ENCODE assay signal across 8 cellular contexts in genomic region chr10:60203993-60204618, GRCh38.
A peak's percentile ranks its signal among the peaks of the same experiment; 100 is the strongest.
DNase-seq lines count a peak whose midpoint lies in the region; ATAC-seq lines count a peak whose summit lies in the region.

No MANE protein-coding gene starts in this region.

- no peak for ATAC-seq in HG03442 (IDR thresholded peaks at IDR 0.05; ENCODE audit: unreplicated experiment)
- no peak for ATAC-seq in HG03378 (IDR thresholded peaks at IDR 0.05; ENCODE audit: unreplicated experiment)

- no peak overlapping the region for H3K4me3 ChIP-seq in neuronal stem cell (ENCODE audit: low read length in 2 of 2)

- H3K23ac ChIP-seq in neuronal stem cell (ENCODE audit: low read depth, low read length, poor library complexity): no peak overlapping the region

- no peak overlapping the region for H2BK5ac ChIP-seq in neuronal stem cell (ENCODE audit: low read length)

- no peak overlapping the region for H2AFZ ChIP-seq in neuronal stem cell (ENCODE audit: low read length)

- no peak overlapping the region for H3K14ac ChIP-seq in neuronal stem cell (ENCODE audit: low read length)

- no peak overlapping the region for H3K18ac ChIP-seq in neuronal stem cell (ENCODE audit: low read length)

- no peak overlapping the region for H4K8ac ChIP-seq in neuronal stem cell (ENCODE audit: low read depth, low read length)

- WGBS in neuronal stem cell (ENCODE audit: extremely low coverage in 2 of 2, insufficient read length in 2 of 2, insufficient replicate concordance in 1 of 2), 2 donors: no CpG with 5 or more reads among the region's 1 CpG

- no peak overlapping the region for H3K9ac ChIP-seq in neuronal stem cell (ENCODE audit: low read depth, low read length, poor library complexity)

- DNase-seq in NCI-H1105 treated with DMSO at 0.1 percent for 48 hours (lab: John Stamatoyannopoulos, UW): peak; percentile 7
- DNase-seq in NCI-H1105 (lab: John Stamatoyannopoulos, UW): no peak
- DNase-seq in NCI-H2227 (lab: John Stamatoyannopoulos, UW; ENCODE audit: unreplicated experiment): peak; percentile 34
- DNase-seq in dermis microvascular lymphatic vessel endothelial cell (ENCODE audit: low read depth in 2 of 2): peak; percentile 37 to 54
- peak; percentile 21 for DNase-seq in neuronal stem cell (ENCODE audit: low spot score)
- DNase-seq in NCI-H510A treated with DMSO at 0.1 percent for 48 hours (lab: John Stamatoyannopoulos, UW): no peak

- no peaks in the 10 kb centered on the region for H3K27me3 ChIP-seq in neuronal stem cell (ENCODE audit: control insufficient read depth in 3 of 3, insufficient read depth in 3 of 3, low read depth in 1 of 3, low read length in 3 of 3)

- no peaks in the 10 kb centered on the region for H3K9me3 ChIP-seq in neuronal stem cell (replicated peaks in 1 of 2; ENCODE audit: control insufficient read depth in 2 of 2, insufficient read depth in 1 of 2, low read depth in 1 of 2, low read length in 2 of 2)

- no peak overlapping the region for H3K27ac ChIP-seq in neuronal stem cell (replicated peaks; ENCODE audit: low read length)

- no peaks in the 10 kb centered on the region for H3K4me1 ChIP-seq in neuronal stem cell (ENCODE audit: control insufficient read depth in 2 of 2, insufficient read depth in 1 of 2, low read depth in 1 of 2, low read length in 2 of 2)

- no peaks in the 10 kb centered on the region for H3K36me3 ChIP-seq in neuronal stem cell (replicated peaks in 1 of 2; ENCODE audit: control insufficient read depth in 2 of 2, insufficient read depth in 2 of 2, low read length in 2 of 2)

- no peak overlapping the region for H2AK5ac ChIP-seq in neuronal stem cell (ENCODE audit: low read depth, low read length)

- no peak overlapping the region for H4K91ac ChIP-seq in neuronal stem cell (ENCODE audit: low read depth, low read length, poor library complexity)

- no peak overlapping the region for H3K4me2 ChIP-seq in neuronal stem cell (ENCODE audit: insufficient read depth, low read length, poor library complexity, severe bottlenecking)

- H2BK12ac ChIP-seq in neuronal stem cell (ENCODE audit: low read length): no peak overlapping the region

- no peak overlapping the region for H3K4ac ChIP-seq in neuronal stem cell (ENCODE audit: low read length)

- H3K79me1 ChIP-seq in neuronal stem cell (ENCODE audit: low read depth, low read length): no peaks in the 10 kb centered on the region

- H2BK15ac ChIP-seq in neuronal stem cell (ENCODE audit: low read length): no peak overlapping the region

- no peak overlapping the region for H2BK120ac ChIP-seq in neuronal stem cell (ENCODE audit: low read depth, low read length)

Comparison
In these comparisons a context has a peak if more than half of its experiments do, and no peak if none do; other contexts are left out.
1. DNase-seq: peak in NCI-H1105 treated with DMSO at 0.1 percent for 48 hours (single experiment), NCI-H2227 (single experiment), dermis microvascular lymphatic vessel endothelial cell (2 of 2) and neuronal stem cell (single experiment); none in NCI-H1105 (single experiment) and NCI-H510A treated with DMSO at 0.1 percent for 48 hours (single experiment).